Comparison of ENCODE assay signal across 1 cellular context in genomic region chr17:44793885-44794698, GRCh38.
TF ChIP-seq lines count a peak whose summit lies in the region.

No MANE protein-coding gene starts in this region.

TF ChIP-seq in HepG2, 621 proteins besides CTCF, POLR2A, EP300 and RAD21:
- TF ChIP-seq HOXD1 (CRISPR knock-in tag; IDR thresholded peaks at IDR 0.05): no peak
- TF ChIP-seq SOX6 (IDR thresholded peaks at IDR 0.05): no peak
- no peak for TF ChIP-seq SOX6 (CRISPR knock-in tag; IDR thresholded peaks at IDR 0.05)
- TF ChIP-seq NR0B2 (CRISPR knock-in tag; IDR thresholded peaks at IDR 0.05): no peak
- no peak for TF ChIP-seq PHF21A (CRISPR knock-in tag; IDR thresholded peaks at IDR 0.05)
- no peak for TF ChIP-seq ZC3H4 (CRISPR knock-in tag; IDR thresholded peaks at IDR 0.05; ENCODE audit: borderline replicate concordance)
- TF ChIP-seq GZF1 (CRISPR knock-in tag; IDR thresholded peaks at IDR 0.05): no peak
- TF ChIP-seq YEATS4 (CRISPR knock-in tag; IDR thresholded peaks at IDR 0.05; ENCODE audit: borderline replicate concordance): no peak
- no peak for TF ChIP-seq MAFK (conservative IDR thresholded peaks at IDR 0.05 in 1 of 2, IDR thresholded peaks at IDR 0.05 in 1 of 2; ENCODE audit: low read length in 2 of 2)
- no peak for TF ChIP-seq HIVEP1 (CRISPR knock-in tag; IDR thresholded peaks at IDR 0.05)
- no peak for TF ChIP-seq CBFB (CRISPR knock-in tag; IDR thresholded peaks at IDR 0.05)
- TF ChIP-seq ZNF496 (CRISPR knock-in tag; IDR thresholded peaks at IDR 0.05; ENCODE audit: insufficient replicate concordance): no peak
- no peak for TF ChIP-seq NKX3-1 (CRISPR knock-in tag; IDR thresholded peaks at IDR 0.05)
- TF ChIP-seq MEIS1 (CRISPR knock-in tag; IDR thresholded peaks at IDR 0.05; ENCODE audit: borderline replicate concordance): no peak
- TF ChIP-seq TGIF2 (CRISPR knock-in tag; IDR thresholded peaks at IDR 0.05): no peak
- TF ChIP-seq THAP8 (CRISPR knock-in tag; IDR thresholded peaks at IDR 0.05; ENCODE audit: borderline replicate concordance): no peak
- TF ChIP-seq NFIC (IDR thresholded peaks at IDR 0.05; ENCODE audit: low read length): no peak
- TF ChIP-seq KMT2A (CRISPR knock-in tag; IDR thresholded peaks at IDR 0.05): no peak
- no peak for TF ChIP-seq ZNF143 (CRISPR knock-in tag; IDR thresholded peaks at IDR 0.05)
- no peak for TF ChIP-seq ZNF678 (CRISPR knock-in tag; IDR thresholded peaks at IDR 0.05)
- no peak for TF ChIP-seq CERS6 (CRISPR knock-in tag; IDR thresholded peaks at IDR 0.05)
